20 cellular contexts compared by ENCODE assay signal in the genomic region with DNA sequence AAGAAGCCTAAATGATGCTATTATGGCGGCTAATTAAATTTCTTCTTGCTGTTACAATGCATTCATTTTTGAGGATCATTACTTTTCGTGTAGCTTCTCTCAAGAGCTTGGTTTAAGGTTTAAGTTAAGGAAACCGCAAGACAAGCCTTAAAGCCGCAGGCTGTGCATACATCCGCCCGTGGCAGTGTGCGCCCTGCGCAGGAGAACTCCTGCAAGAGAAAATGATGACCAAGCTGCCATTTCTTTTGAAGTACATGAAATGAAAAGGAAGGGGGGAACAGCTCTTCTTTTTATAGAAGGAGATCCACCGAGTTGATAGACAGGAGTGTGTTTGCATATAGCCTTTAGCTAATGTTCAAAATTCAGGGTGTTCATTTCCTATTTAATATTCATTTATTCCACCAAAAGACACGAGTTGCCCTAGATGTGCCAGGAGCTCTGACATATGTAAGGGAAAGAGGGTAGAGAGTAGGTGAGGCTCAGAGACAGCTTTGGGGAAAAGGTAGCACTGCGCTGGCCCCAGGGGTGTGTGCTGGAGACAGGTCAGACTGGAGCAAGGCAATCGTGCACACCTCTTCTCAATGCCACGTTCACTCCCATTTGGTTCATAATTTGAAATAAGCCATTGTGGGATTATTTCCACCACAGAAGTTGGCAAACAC.
"Had no signal": no experiment of that assay in that cellular context is flagged by ENCODE, and none has a peak within 500 bp of the region (broad histone marks: within the 10 kb centered on the region; RNA-seq: fewer than 3 reads in every experiment).

No MANE protein-coding gene starts in this region.

- H3K4me1 ChIP-seq: body of pancreas, stomach, uterus had no signal

- H3K27me3 ChIP-seq: body of pancreas, cardiac muscle cell, stomach, uterus had no signal

- H3K9me3 Mint-ChIP-seq: activated naive CD4-positive, alpha-beta T cell treated with anti-CD3 and anti-CD28 coated beads, Interleukin-2, amount 50 U/mL, for 24 hours; stimulated activated effector memory CD8-positive, alpha-beta T cell treated with anti-CD3 and anti-CD28 coated beads, Interleukin-12 subunit alpha, Interleukin-12 subunit beta, amount 100 ng/mL, for 72 hours had no signal

- H3K27ac ChIP-seq: body of pancreas, cardiac muscle cell, stomach, uterus, WERI-Rb-1 had no signal

- H3K4me3 ChIP-seq: body of pancreas, cardiac muscle cell, mucosa of descending colon, stomach, uterus had no signal

- H3K9me3 ChIP-seq: body of pancreas, mucosa of descending colon, uterus had no signal

- H3K27ac Mint-ChIP-seq: activated naive CD4-positive, alpha-beta T cell treated with anti-CD3 and anti-CD28 coated beads, Interleukin-2, amount 50 U/mL, for 24 hours; stimulated activated effector memory CD8-positive, alpha-beta T cell treated with anti-CD3 and anti-CD28 coated beads, Interleukin-12 subunit alpha, Interleukin-12 subunit beta, amount 100 ng/mL, for 72 hours had no signal

- H3K4me3 Mint-ChIP-seq: activated naive CD4-positive, alpha-beta T cell treated with anti-CD3 and anti-CD28 coated beads, Interleukin-2, amount 50 U/mL, for 24 hours; stimulated activated effector memory CD8-positive, alpha-beta T cell treated with anti-CD3 and anti-CD28 coated beads, Interleukin-12 subunit alpha, Interleukin-12 subunit beta, amount 100 ng/mL, for 72 hours had no signal

- ATAC-seq: body of pancreas; left colon; mucosa of descending colon; sciatic nerve; stimulated activated effector memory CD8-positive, alpha-beta T cell treated with anti-CD3 and anti-CD28 coated beads, Interleukin-12 subunit alpha, Interleukin-12 subunit beta, amount 100 ng/mL, for 72 hours had no signal

- DNase-seq: activated CD4-positive, alpha-beta T cell treated with anti-CD3 and anti-CD28 coated beads for 1 hour; activated gamma-delta T cell treated with Interleukin-2 at 50 U/mL for 16 hours; activated T-cell treated with anti-CD3 and anti-CD28 coated beads, Interleukin-2, amount 50 U/mL, for 1 hour; body of pancreas; foreskin fibroblast; left colon; mesenchymal stem cell; mucosa of descending colon; occipital lobe; posterior cingulate gyrus; small intestine; stimulated activated CD4-positive, alpha-beta T cell treated with anti-CD3 and anti-CD28 coated beads, Interleukin-2, amount 100 ng/mL, for 24 hours; stomach; trophoblast cell; uterus; WERI-Rb-1 had no signal

- H3K36me3 Mint-ChIP-seq: activated naive CD4-positive, alpha-beta T cell treated with anti-CD3 and anti-CD28 coated beads, Interleukin-2, amount 50 U/mL, for 24 hours; stimulated activated effector memory CD8-positive, alpha-beta T cell treated with anti-CD3 and anti-CD28 coated beads, Interleukin-12 subunit alpha, Interleukin-12 subunit beta, amount 100 ng/mL, for 72 hours had no signal

- H3K4me1 Mint-ChIP-seq: activated naive CD4-positive, alpha-beta T cell treated with anti-CD3 and anti-CD28 coated beads, Interleukin-2, amount 50 U/mL, for 24 hours; stimulated activated effector memory CD8-positive, alpha-beta T cell treated with anti-CD3 and anti-CD28 coated beads, Interleukin-12 subunit alpha, Interleukin-12 subunit beta, amount 100 ng/mL, for 72 hours had no signal

- H3K36me3 ChIP-seq: cardiac muscle cell, stomach, uterus, WERI-Rb-1 had no signal
